In the genomic region with DNA sequence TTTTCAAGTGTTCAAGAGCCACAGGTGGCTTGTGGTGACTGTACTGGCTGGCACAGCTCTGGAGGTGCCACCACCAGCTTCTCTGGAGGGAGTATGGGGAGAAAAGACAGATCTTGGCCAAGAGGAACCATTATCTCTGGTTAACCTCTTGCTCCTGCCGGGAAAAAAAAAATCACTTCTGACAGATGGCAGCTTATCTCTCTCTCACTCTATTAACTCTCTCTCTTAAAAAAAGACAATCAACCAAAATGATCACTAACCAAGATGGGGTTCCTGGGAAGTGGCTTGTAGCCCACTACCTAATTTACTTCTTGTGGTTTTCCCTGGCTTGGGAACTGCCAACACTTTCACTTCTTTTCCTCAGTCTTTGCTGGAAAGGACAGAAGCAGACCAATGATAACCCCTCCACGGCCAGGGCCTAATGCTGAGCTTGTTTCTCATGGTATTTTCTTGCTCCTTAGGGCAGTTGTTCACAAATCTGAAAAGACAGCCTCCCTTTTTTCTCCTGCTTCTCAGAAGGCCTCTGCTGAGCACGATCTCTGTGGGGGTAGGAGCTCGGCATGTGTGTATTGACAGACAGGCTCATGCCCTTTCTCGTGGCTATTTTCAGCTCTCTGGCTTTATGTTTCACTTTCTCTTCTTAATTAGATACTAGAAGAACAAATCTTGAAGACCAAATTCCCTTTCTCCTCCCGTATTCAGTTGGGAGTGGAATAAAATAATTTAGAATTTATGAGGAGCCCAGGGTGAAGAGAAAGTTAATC, we compare ENCODE assay signal across 8 cellular contexts. TPM values are rescaled to one million over a fixed set of nuclear protein-coding genes. Genes with fewer than 3 reads are reported as not detected.
A peak's percentile ranks its signal among the peaks of the same experiment; 100 is the strongest.
DNase-seq lines count a peak whose midpoint lies in the region; ATAC-seq and TF ChIP-seq lines count a peak whose summit lies in the region.

No MANE protein-coding gene starts in this region.

- peaks cover 19% of the 10 kb centered on the region for H3K4me1 ChIP-seq in CD8-positive, alpha-beta T cell (ENCODE audit: insufficient read depth, low read length)
- peaks cover 19 to 35% of the 10 kb centered on the region in 2 donors for H3K4me1 ChIP-seq in muscle layer of duodenum (ENCODE audit: control insufficient read depth in 1 of 2, insufficient read depth in 2 of 2, low read length in 2 of 2)
- peaks cover 11% of the 10 kb centered on the region; the same call in 1 of the 2 replicates for H3K4me1 ChIP-seq in HAP-1

- CTCF ChIA-PET in CD8-positive, alpha-beta T cell (lab: Charles Lee), result interaction anchor here (0.9 to 1.1 kb wide), 2 partner anchors 14 to 126 kb away, joined by 3 read pairs; no protein-coding TSS in a partner anchor

- no peak for DNase-seq in CD8-positive, alpha-beta T cell
- peak; percentile 20 for DNase-seq in KBM-7
- no peak for DNase-seq in chondrocyte (ENCODE audit: low spot score)
- DNase-seq in NK-92 treated with Interleukin-12 subunit alpha and Interleukin-12 subunit beta, amount 100 ng/mL, for 24 hours (lab: John Stamatoyannopoulos, UW), result no peak
- DNase-seq in activated CD4-positive, alpha-beta T cell treated with anti-CD3 and anti-CD28 coated beads, Interleukin-2, amount 50 U/mL, for 4 hours, result no peak
- no peak for DNase-seq in HAP-1 (ENCODE audit: low spot score in 2 of 2)

- intact Hi-C loops in CD8-positive, alpha-beta T cell (cut with DNase I, micrococcal nuclease), result no loop called here

- peaks cover 52% of the 10 kb centered on the region for H3K27me3 Mint-ChIP-seq in CD8-positive, alpha-beta T cell (ENCODE audit: low read depth)
- H3K27me3 Mint-ChIP-seq in chondrocyte (ENCODE audit: low read depth), result peaks cover 32% of the 10 kb centered on the region

- no peak overlapping the region for H3K27ac ChIP-seq in CD8-positive, alpha-beta T cell (ENCODE audit: low read depth, low read length)
- peak overlapping the region; percentile 89 for H3K27ac ChIP-seq in muscle layer of duodenum (ENCODE audit: low read length)

- H3K27ac Mint-ChIP-seq in CD8-positive, alpha-beta T cell, result no peak overlapping the region
- H3K27ac Mint-ChIP-seq in chondrocyte (ENCODE audit: unreplicated experiment), result peak overlapping the region; percentile 74

- in situ Hi-C loops in KBM-7 (cut with MboI; ENCODE audit: low pct_unique_long_range_greater_than_20kb, low sequenced_read_pairs) (no loop called here), HAP-1 (cut with MboI; ENCODE audit: low sequenced_read_pairs) (no loop called here)

- H3K36me3 ChIP-seq in CD8-positive, alpha-beta T cell (ENCODE audit: insufficient read depth, low read length), result no peaks in the 10 kb centered on the region
- no peaks in the 10 kb centered on the region for H3K36me3 ChIP-seq in muscle layer of duodenum (ENCODE audit: control insufficient read depth in 1 of 2, insufficient read depth in 2 of 2, low read length in 2 of 2)
- no peaks in the 10 kb centered on the region for H3K36me3 ChIP-seq in HAP-1 (replicated peaks)

- H3K4me1 Mint-ChIP-seq in CD8-positive, alpha-beta T cell (ENCODE audit: low read depth), result peaks cover 32% of the 10 kb centered on the region
- H3K4me1 Mint-ChIP-seq in chondrocyte (ENCODE audit: low read depth), result peaks cover 38% of the 10 kb centered on the region

- H3K4me3 ChIP-seq in CD8-positive, alpha-beta T cell (ENCODE audit: low read depth, low read length), result peak overlapping the region; percentile 67
- peak overlapping the region; percentile 74 to 83 for H3K4me3 ChIP-seq in muscle layer of duodenum (ENCODE audit: low read depth in 1 of 2, low read length in 2 of 2)
- H3K4me3 ChIP-seq in HAP-1, result no peak overlapping the region

- H3K9me3 ChIP-seq in CD8-positive, alpha-beta T cell (ENCODE audit: low read length), result no peaks in the 10 kb centered on the region
- H3K9me3 ChIP-seq in muscle layer of duodenum (ENCODE audit: control insufficient read depth in 1 of 2, low read length in 2 of 2) (no peaks in the 10 kb centered on the region), HAP-1 (no peaks in the 10 kb centered on the region)

- POLR2A ChIA-PET in CD8-positive, alpha-beta T cell (lab: Charles Lee), result interaction anchor here (1.7 kb wide), 1 partner anchor 42 kb away, joined by 4 read pairs; a partner anchor contains a TSS

- no peaks in the 10 kb centered on the region for H3K36me3 Mint-ChIP-seq in CD8-positive, alpha-beta T cell
- peaks cover 4% of the 10 kb centered on the region for H3K36me3 Mint-ChIP-seq in chondrocyte (ENCODE audit: low read depth)

- no peak for TF ChIP-seq CTCF in CD8-positive, alpha-beta T cell (IDR thresholded peaks at IDR 0.05)
- TF ChIP-seq CTCF in chondrocyte (IDR thresholded peaks at IDR 0.05), result no peak

- peaks cover 5% of the 10 kb centered on the region for H3K27me3 ChIP-seq in CD8-positive, alpha-beta T cell (ENCODE audit: insufficient read depth, low read length)
- H3K27me3 ChIP-seq in muscle layer of duodenum (ENCODE audit: low read depth, low read length) (peaks cover 22% of the 10 kb centered on the region), HAP-1 (ENCODE audit: low read depth) (peaks cover 31% of the 10 kb centered on the region)

- no peaks in the 10 kb centered on the region for H3K9me3 Mint-ChIP-seq in CD8-positive, alpha-beta T cell
- H3K9me3 Mint-ChIP-seq in chondrocyte (ENCODE audit: low read depth), result no peaks in the 10 kb centered on the region

- H3K4me3 Mint-ChIP-seq in CD8-positive, alpha-beta T cell, result peak overlapping the region; percentile 75
- H3K4me3 Mint-ChIP-seq in chondrocyte (ENCODE audit: unreplicated experiment), result peak overlapping the region; percentile 44

- no peak for ATAC-seq in CD8-positive, alpha-beta T cell
- ATAC-seq in GM18858 (IDR thresholded peaks at IDR 0.05; ENCODE audit: unreplicated experiment), result no peak

RNA-seq across cellular contexts. Expression of a gene that starts 0.9 kb away (rescaled TPM):
- total RNA-seq in CD8-positive, alpha-beta T cell, result not detected
- total RNA-seq in chondrocyte, result not detected in 3 replicates

RNA-seq across cellular contexts. Expression of a gene that starts 3.8 kb away (rescaled TPM):
- not detected for total RNA-seq in CD8-positive, alpha-beta T cell
- not detected in 3 replicates for total RNA-seq in chondrocyte

RNA-seq across cellular contexts. Expression of a gene that starts 42.9 kb away (rescaled TPM):
- total RNA-seq in CD8-positive, alpha-beta T cell, result 100 to 1,000 TPM; 176 to 186 TPM
- total RNA-seq in chondrocyte, result 48.3 to 58.2 TPM (median 55.5 TPM) in 3 replicates
